1 cellular context compared by ENCODE assay signal in genomic region chr20:37973059-37973910, GRCh38.
TF ChIP-seq lines count a peak whose summit lies in the region.

No MANE protein-coding gene starts in this region.

TF ChIP-seq in GM23338, 12 proteins besides CTCF, POLR2A, EP300 and RAD21 (continued from another document):
- no peak for TF ChIP-seq NANOG (IDR thresholded peaks at IDR 0.05; ENCODE audit: borderline replicate concordance)
